ENCODE assay signal across 2 cellular contexts in genomic region chr17:2821868-2822267, GRCh38.
TF ChIP-seq lines count a peak whose summit lies in the region.

No MANE protein-coding gene starts in this region.

TF ChIP-seq in GM12878, 131 proteins besides CTCF, POLR2A, EP300 and RAD21 (continued from another document):
- TF ChIP-seq, protein P1, sequence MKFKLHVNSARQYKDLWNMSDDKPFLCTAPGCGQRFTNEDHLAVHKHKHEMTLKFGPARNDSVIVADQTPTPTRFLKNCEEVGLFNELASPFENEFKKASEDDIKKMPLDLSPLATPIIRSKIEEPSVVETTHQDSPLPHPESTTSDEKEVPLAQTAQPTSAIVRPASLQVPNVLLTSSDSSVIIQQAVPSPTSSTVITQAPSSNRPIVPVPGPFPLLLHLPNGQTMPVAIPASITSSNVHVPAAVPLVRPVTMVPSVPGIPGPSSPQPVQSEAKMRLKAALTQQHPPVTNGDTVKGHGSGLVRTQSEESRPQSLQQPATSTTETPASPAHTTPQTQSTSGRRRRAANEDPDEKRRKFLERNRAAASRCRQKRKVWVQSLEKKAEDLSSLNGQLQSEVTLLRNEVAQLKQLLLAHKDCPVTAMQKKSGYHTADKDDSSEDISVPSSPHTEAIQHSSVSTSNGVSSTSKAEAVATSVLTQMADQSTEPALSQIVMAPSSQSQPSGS (IDR thresholded peaks at IDR 0.05; ENCODE audit: low read length): no peak

TF ChIP-seq in GM23338, 12 proteins besides CTCF, POLR2A, EP300 and RAD21:
- TF ChIP-seq, protein P2, sequence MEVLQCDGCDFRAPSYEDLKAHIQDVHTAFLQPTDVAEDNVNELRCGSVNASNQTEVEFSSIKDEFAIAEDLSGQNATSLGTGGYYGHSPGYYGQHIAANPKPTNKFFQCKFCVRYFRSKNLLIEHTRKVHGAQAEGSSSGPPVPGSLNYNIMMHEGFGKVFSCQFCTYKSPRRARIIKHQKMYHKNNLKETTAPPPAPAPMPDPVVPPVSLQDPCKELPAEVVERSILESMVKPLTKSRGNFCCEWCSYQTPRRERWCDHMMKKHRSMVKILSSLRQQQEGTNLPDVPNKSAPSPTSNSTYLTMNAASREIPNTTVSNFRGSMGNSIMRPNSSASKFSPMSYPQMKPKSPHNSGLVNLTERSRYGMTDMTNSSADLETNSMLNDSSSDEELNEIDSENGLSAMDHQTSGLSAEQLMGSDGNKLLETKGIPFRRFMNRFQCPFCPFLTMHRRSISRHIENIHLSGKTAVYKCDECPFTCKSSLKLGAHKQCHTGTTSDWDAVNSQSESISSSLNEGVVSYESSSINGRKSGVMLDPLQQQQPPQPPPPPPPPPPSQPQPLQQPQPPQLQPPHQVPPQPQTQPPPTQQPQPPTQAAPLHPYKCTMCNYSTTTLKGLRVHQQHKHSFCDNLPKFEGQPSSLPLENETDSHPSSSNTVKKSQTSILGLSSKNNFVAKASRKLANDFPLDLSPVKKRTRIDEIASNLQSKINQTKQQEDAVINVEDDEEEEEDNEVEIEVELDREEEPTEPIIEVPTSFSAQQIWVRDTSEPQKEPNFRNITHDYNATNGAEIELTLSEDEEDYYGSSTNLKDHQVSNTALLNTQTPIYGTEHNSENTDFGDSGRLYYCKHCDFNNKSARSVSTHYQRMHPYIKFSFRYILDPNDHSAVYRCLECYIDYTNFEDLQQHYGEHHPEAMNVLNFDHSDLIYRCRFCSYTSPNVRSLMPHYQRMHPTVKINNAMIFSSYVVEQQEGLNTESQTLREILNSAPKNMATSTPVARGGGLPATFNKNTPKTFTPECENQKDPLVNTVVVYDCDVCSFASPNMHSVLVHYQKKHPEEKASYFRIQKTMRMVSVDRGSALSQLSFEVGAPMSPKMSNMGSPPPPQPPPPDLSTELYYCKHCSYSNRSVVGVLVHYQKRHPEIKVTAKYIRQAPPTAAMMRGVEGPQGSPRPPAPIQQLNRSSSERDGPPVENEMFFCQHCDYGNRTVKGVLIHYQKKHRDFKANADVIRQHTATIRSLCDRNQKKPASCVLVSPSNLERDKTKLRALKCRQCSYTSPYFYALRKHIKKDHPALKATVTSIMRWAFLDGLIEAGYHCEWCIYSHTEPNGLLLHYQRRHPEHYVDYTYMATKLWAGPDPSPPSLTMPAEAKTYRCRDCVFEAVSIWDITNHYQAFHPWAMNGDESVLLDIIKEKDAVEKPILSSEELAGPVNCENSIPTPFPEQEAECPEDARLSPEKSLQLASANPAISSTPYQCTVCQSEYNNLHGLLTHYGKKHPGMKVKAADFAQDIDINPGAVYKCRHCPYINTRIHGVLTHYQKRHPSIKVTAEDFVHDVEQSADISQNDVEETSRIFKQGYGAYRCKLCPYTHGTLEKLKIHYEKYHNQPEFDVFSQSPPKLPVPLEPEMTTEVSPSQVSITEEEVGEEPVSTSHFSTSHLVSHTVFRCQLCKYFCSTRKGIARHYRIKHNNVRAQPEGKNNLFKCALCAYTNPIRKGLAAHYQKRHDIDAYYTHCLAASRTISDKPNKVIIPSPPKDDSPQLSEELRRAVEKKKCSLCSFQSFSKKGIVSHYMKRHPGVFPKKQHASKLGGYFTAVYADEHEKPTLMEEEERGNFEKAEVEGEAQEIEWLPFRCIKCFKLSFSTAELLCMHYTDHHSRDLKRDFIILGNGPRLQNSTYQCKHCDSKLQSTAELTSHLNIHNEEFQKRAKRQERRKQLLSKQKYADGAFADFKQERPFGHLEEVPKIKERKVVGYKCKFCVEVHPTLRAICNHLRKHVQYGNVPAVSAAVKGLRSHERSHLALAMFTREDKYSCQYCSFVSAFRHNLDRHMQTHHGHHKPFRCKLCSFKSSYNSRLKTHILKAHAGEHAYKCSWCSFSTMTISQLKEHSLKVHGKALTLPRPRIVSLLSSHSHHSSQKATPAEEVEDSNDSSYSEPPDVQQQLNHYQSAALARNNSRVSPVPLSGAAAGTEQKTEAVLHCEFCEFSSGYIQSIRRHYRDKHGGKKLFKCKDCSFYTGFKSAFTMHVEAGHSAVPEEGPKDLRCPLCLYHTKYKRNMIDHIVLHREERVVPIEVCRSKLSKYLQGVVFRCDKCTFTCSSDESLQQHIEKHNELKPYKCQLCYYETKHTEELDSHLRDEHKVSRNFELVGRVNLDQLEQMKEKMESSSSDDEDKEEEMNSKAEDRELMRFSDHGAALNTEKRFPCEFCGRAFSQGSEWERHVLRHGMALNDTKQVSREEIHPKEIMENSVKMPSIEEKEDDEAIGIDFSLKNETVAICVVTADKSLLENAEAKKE (CRISPR knock-in tag; IDR thresholded peaks at IDR 0.05): no peak
- TF ChIP-seq, protein P3, sequence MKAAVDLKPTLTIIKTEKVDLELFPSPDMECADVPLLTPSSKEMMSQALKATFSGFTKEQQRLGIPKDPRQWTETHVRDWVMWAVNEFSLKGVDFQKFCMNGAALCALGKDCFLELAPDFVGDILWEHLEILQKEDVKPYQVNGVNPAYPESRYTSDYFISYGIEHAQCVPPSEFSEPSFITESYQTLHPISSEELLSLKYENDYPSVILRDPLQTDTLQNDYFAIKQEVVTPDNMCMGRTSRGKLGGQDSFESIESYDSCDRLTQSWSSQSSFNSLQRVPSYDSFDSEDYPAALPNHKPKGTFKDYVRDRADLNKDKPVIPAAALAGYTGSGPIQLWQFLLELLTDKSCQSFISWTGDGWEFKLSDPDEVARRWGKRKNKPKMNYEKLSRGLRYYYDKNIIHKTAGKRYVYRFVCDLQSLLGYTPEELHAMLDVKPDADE (IDR thresholded peaks at IDR 0.05): no peak
- TF ChIP-seq ZNF114 (CRISPR knock-in tag; IDR thresholded peaks at IDR 0.05): no peak
